In genomic region chr9:124818431-124819281, GRCh38 we compare ENCODE assay signal across 1 cellular context.
TF ChIP-seq lines count a peak whose summit lies in the region.

No MANE protein-coding gene starts in this region.

TF ChIP-seq in HepG2, 621 proteins besides CTCF, POLR2A, EP300 and RAD21 (continued from another document and continues in another):
- TF ChIP-seq ZNF235 (CRISPR knock-in tag; IDR thresholded peaks at IDR 0.05; ENCODE audit: borderline replicate concordance) (no peak), BCL6 (CRISPR knock-in tag; IDR thresholded peaks at IDR 0.05) (no peak), ARNT2 (CRISPR knock-in tag; IDR thresholded peaks at IDR 0.05; ENCODE audit: low read depth) (no peak), GMEB2 (CRISPR knock-in tag; IDR thresholded peaks at IDR 0.05; ENCODE audit: low read depth) (no peak), ZNF350 (CRISPR knock-in tag; IDR thresholded peaks at IDR 0.05; ENCODE audit: borderline replicate concordance, low read depth) (no peak), ZNF616 (CRISPR knock-in tag; IDR thresholded peaks at IDR 0.05; ENCODE audit: low read depth) (no peak), ZFP36L2 (CRISPR knock-in tag; IDR thresholded peaks at IDR 0.05) (no peak), TIGD3 (CRISPR knock-in tag; IDR thresholded peaks at IDR 0.05; ENCODE audit: borderline replicate concordance) (no peak), ZNF263 (CRISPR knock-in tag; IDR thresholded peaks at IDR 0.05) (peak; percentile 51; the same call in 1 of the 2 replicates), MEF2D (CRISPR knock-in tag; IDR thresholded peaks at IDR 0.05) (no peak), PRDM10 (CRISPR knock-in tag; IDR thresholded peaks at IDR 0.05; ENCODE audit: low read depth) (peak; percentile 98), ZFP41 (CRISPR knock-in tag; IDR thresholded peaks at IDR 0.05; ENCODE audit: borderline replicate concordance) (no peak), ZNF547 (CRISPR knock-in tag; IDR thresholded peaks at IDR 0.05) (no peak), PAX8 (CRISPR knock-in tag; IDR thresholded peaks at IDR 0.05; ENCODE audit: borderline replicate concordance) (0 out of 2 replicates have a peak, but pooled peaks have one; percentile 48), HNF4G (IDR thresholded peaks at IDR 0.05; ENCODE audit: borderline replicate concordance, low read depth, low read length) (peak; percentile 40; the same call in 1 of the 2 replicates), HNF4G (CRISPR knock-in tag; IDR thresholded peaks at IDR 0.05; ENCODE audit: borderline replicate concordance, low read depth) (no peak), PTBP1 (IDR thresholded peaks at IDR 0.05; ENCODE audit: low read depth, low read length, poor library complexity, severe bottlenecking) (no peak), ZFP91 (CRISPR knock-in tag; IDR thresholded peaks at IDR 0.05; ENCODE audit: borderline replicate concordance) (peak; percentile 82), FOXM1 (CRISPR knock-in tag; IDR thresholded peaks at IDR 0.05) (no peak), RERE (CRISPR knock-in tag; IDR thresholded peaks at IDR 0.05; ENCODE audit: low read depth) (no peak), HNRNPK (IDR thresholded peaks at IDR 0.05; ENCODE audit: low read depth, low read length, poor library complexity, severe bottlenecking) (no peak), DRAP1 (CRISPR knock-in tag; IDR thresholded peaks at IDR 0.05) (no peak), ZBTB1 (CRISPR knock-in tag; IDR thresholded peaks at IDR 0.05; ENCODE audit: borderline replicate concordance) (no peak), ZMYM2 (CRISPR knock-in tag; IDR thresholded peaks at IDR 0.05) (peak; percentile 37; the same call in 1 of the 2 replicates), ZNF251 (CRISPR knock-in tag; IDR thresholded peaks at IDR 0.05) (no peak), ZNF563 (CRISPR knock-in tag; IDR thresholded peaks at IDR 0.05) (peak; percentile 23; the same call in 1 of the 2 replicates), NR2F6 (IDR thresholded peaks at IDR 0.05) (0 out of 2 replicates have a peak, but pooled peaks have one; percentile 43), NR2F6 (CRISPR knock-in tag; IDR thresholded peaks at IDR 0.05) (peak; percentile 74), CSRNP2 (CRISPR knock-in tag; conservative IDR thresholded peaks at IDR 0.05; ENCODE audit: low read depth) (no peak), FOXJ3 (CRISPR knock-in tag; IDR thresholded peaks at IDR 0.05; ENCODE audit: borderline replicate concordance) (no peak), ZHX1 (CRISPR knock-in tag; IDR thresholded peaks at IDR 0.05; ENCODE audit: low read depth) (no peak), MEIS2 (CRISPR knock-in tag; IDR thresholded peaks at IDR 0.05) (no peak), ZSCAN31 (CRISPR knock-in tag; IDR thresholded peaks at IDR 0.05; ENCODE audit: low read depth) (0 out of 2 replicates have a peak, but pooled peaks have one; percentile 57), FOXA1 (IDR thresholded peaks at IDR 0.05) (no peak), FOXA1 (CRISPR knock-in tag; IDR thresholded peaks at IDR 0.05) (no peak), ZBTB7B (CRISPR knock-in tag; IDR thresholded peaks at IDR 0.05) (peak; percentile 19; the same call in 1 of the 2 replicates), TBX3 (IDR thresholded peaks at IDR 0.05; ENCODE audit: borderline replicate concordance) (no peak), ZBTB10 (CRISPR knock-in tag; IDR thresholded peaks at IDR 0.05; ENCODE audit: borderline replicate concordance) (no peak), NCOR1 (IDR thresholded peaks at IDR 0.05; ENCODE audit: borderline replicate concordance, low read length) (no peak)
